ENCODE assay signal across 17 cellular contexts in the genomic region with DNA sequence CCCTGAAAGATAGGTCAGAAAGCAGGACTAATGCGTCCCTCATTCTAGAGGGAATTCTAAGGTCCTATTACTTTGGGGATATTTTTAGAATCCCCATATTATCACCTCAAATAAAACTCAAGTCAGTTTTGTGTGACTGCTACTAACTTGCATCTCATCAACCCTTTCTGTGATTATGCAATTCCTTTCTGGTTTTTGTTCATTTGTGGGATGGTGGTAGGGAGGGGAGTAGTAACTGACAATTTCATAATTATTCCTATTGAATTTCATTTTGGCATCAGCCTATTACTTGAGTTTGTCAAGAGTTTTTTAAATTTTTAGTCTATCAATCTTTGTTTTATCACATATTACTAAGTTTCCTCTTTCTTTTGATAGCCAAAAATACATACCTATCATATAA.
"Had no signal": no experiment of that assay in that cellular context is flagged by ENCODE, and none has a peak within 500 bp of the region (broad histone marks: within the 10 kb centered on the region; RNA-seq: fewer than 3 reads in every experiment).

No MANE protein-coding gene starts in this region.

- H3K36me3 Mint-ChIP-seq: activated naive CD4-positive, alpha-beta T cell treated with anti-CD3 and anti-CD28 coated beads, Interleukin-2, amount 50 U/mL, for 24 hours had no signal

- H3K9me3 Mint-ChIP-seq: activated naive CD4-positive, alpha-beta T cell treated with anti-CD3 and anti-CD28 coated beads, Interleukin-2, amount 50 U/mL, for 24 hours; dendritic cell treated with granulocyte-macrophage colony-stimulating factor and Interleukin-4, amounts not matched to agents 40 ng/mL and 50 ng/mL, for 4 days; nephron had no signal

- H3K79me2 ChIP-seq: hepatocyte had no signal

- H3K4me2 ChIP-seq: hepatocyte had no signal

- FAIRE-seq: astrocyte had no signal

- H3K27ac Mint-ChIP-seq: activated naive CD4-positive, alpha-beta T cell treated with anti-CD3 and anti-CD28 coated beads, Interleukin-2, amount 50 U/mL, for 24 hours; dendritic cell treated with granulocyte-macrophage colony-stimulating factor and Interleukin-4, amounts not matched to agents 40 ng/mL and 50 ng/mL, for 4 days; nephron had no signal

- DNase-seq: activated CD4-positive, alpha-beta T cell treated with anti-CD3 and anti-CD28 coated beads, Interleukin-2, amount 50 U/mL, for 4 hours; activated gamma-delta T cell; adrenal gland; effector memory CD4-positive, alpha-beta T cell; esophagus squamous epithelium; foreskin fibroblast; mesendoderm; stimulated activated CD4-positive, alpha-beta T cell treated with anti-CD3 and anti-CD28 coated beads, Interleukin-2, amount 100 ng/mL, for 24 hours; stimulated activated naive CD4-positive, alpha-beta T cell treated with Interleukin-2 at 50 U/mL for 16 hours; T-helper 2 cell; thyroid gland had no signal

- H3K4me3 Mint-ChIP-seq: activated naive CD4-positive, alpha-beta T cell treated with anti-CD3 and anti-CD28 coated beads, Interleukin-2, amount 50 U/mL, for 24 hours; dendritic cell treated with granulocyte-macrophage colony-stimulating factor and Interleukin-4, amounts not matched to agents 40 ng/mL and 50 ng/mL, for 4 days; nephron had no signal

- H3K27me3 Mint-ChIP-seq: activated naive CD4-positive, alpha-beta T cell treated with anti-CD3 and anti-CD28 coated beads, Interleukin-2, amount 50 U/mL, for 24 hours; dendritic cell treated with granulocyte-macrophage colony-stimulating factor and Interleukin-4, amounts not matched to agents 40 ng/mL and 50 ng/mL, for 4 days had no signal

- H3K27ac ChIP-seq: adrenal gland, esophagus squamous epithelium, hepatocyte, thyroid gland had no signal

- H3K4me3 ChIP-seq: adrenal gland, breast epithelium, esophagus squamous epithelium, hepatocyte, thyroid gland had no signal

- H3K36me3 ChIP-seq: adrenal gland, breast epithelium, esophagus squamous epithelium, thyroid gland had no signal

- H3K9me3 ChIP-seq: adrenal gland, breast epithelium, esophagus squamous epithelium, thyroid gland had no signal

- H2AFZ ChIP-seq: hepatocyte had no signal

- H3K27me3 ChIP-seq: adrenal gland, breast epithelium, esophagus squamous epithelium, hepatocyte, thyroid gland had no signal
